Comparison of ENCODE assay signal across 22 cellular contexts in the genomic region with DNA sequence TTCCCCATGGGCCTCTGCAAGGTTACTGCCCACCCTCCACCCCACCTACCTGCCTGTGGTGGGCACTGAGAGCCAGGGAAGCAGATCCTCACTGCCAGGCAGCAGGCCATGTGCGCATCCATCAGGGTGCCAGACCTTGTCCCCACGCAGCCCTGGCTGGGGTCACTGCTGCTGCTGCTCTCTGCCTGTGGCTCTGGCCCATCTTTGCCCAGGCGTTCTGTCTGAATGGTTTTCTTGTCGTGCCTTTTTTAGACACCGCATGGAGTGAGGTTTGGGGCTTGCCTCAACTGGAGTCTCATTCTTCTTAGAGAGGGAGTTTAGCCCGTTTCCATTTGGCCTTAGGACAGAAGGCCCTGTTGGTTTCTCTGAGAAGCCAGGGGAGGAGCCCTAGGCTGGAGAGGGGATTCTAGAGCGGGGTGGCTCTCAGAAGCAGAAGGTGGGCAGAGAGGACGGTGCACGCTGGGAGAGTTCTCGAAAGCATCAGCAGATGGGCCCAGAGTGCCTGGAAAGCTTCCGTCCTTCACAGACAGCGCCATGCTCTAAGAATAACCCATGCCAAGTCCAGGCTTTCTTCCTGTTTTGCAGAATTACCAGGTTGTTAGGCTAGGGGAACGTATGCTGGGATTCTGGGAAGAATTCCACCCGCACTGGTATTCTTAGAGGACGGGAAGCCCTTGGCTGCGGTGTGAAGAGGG. TPM values are rescaled to one million over a fixed set of nuclear protein-coding genes. Genes with fewer than 3 reads are reported as not detected.
DNase-seq lines count a peak whose midpoint lies in the region; ATAC-seq, FAIRE-seq and TF ChIP-seq lines count a peak whose summit lies in the region.
"Had no signal": no experiment of that assay in that cellular context is flagged by ENCODE, and none has a peak within 500 bp of the region (broad histone marks: within the 10 kb centered on the region; RNA-seq: fewer than 3 reads in every experiment).

No MANE protein-coding gene starts in this region.

- peaks cover 11% of the 10 kb centered on the region for H3K4me1 Mint-ChIP-seq in activated naive CD8-positive, alpha-beta T cell treated with anti-CD3 and anti-CD28 coated beads, Interleukin-2, amount 50 U/mL, for 24 hours
- peaks cover 5% of the 10 kb centered on the region for H3K4me1 Mint-ChIP-seq in activated naive CD8-positive, alpha-beta T cell treated with anti-CD3 and anti-CD28 coated beads for 36 hours

- peak overlapping the region; percentile 40 for H3K27ac Mint-ChIP-seq in activated naive CD8-positive, alpha-beta T cell treated with anti-CD3 and anti-CD28 coated beads, Interleukin-2, amount 50 U/mL, for 24 hours
- no peak overlapping the region for H3K27ac Mint-ChIP-seq in activated naive CD8-positive, alpha-beta T cell treated with anti-CD3 and anti-CD28 coated beads for 36 hours
- H3K27ac Mint-ChIP-seq: activated CD4-positive, alpha-beta T cell treated with anti-CD3 and anti-CD28 coated beads for 36 hours; activated T-cell treated with anti-CD3 and anti-CD28 coated beads, Interleukin-2, amount 50 U/mL, for 24 hours had no signal

- H3K4me3 Mint-ChIP-seq in activated naive CD8-positive, alpha-beta T cell treated with anti-CD3 and anti-CD28 coated beads, Interleukin-2, amount 50 U/mL, for 24 hours, result no peak overlapping the region
- H3K4me3 Mint-ChIP-seq in activated naive CD8-positive, alpha-beta T cell treated with anti-CD3 and anti-CD28 coated beads for 36 hours, result no peak overlapping the region
- H3K4me3 Mint-ChIP-seq: activated CD4-positive, alpha-beta T cell treated with anti-CD3 and anti-CD28 coated beads for 36 hours; activated T-cell treated with anti-CD3 and anti-CD28 coated beads, Interleukin-2, amount 50 U/mL, for 24 hours; central memory CD8-positive, alpha-beta T cell; naive thymus-derived CD8-positive, alpha-beta T cell; stimulated activated naive CD8-positive, alpha-beta T cell treated with anti-CD3 and anti-CD28 coated beads, Interleukin-15, amount 100 ng/mL, for 72 hours had no signal

- FAIRE-seq in urothelium cell line (lab: Jason Lieb, UNC), result peak; percentile 9
- FAIRE-seq: GM18507, pancreas had no signal

- H3K9me3 Mint-ChIP-seq in activated naive CD8-positive, alpha-beta T cell treated with anti-CD3 and anti-CD28 coated beads, Interleukin-2, amount 50 U/mL, for 24 hours, result no peaks in the 10 kb centered on the region
- no peaks in the 10 kb centered on the region for H3K9me3 Mint-ChIP-seq in activated naive CD8-positive, alpha-beta T cell treated with anti-CD3 and anti-CD28 coated beads for 36 hours
- H3K9me3 Mint-ChIP-seq: activated T-cell treated with anti-CD3 and anti-CD28 coated beads, Interleukin-2, amount 50 U/mL, for 24 hours; central memory CD8-positive, alpha-beta T cell; naive thymus-derived CD8-positive, alpha-beta T cell; stimulated activated naive CD8-positive, alpha-beta T cell treated with anti-CD3 and anti-CD28 coated beads, Interleukin-15, amount 100 ng/mL, for 72 hours had no signal

- no peak for ATAC-seq in activated naive CD8-positive, alpha-beta T cell treated with anti-CD3 and anti-CD28 coated beads, Interleukin-2, amount 50 U/mL, for 24 hours
- no peak for ATAC-seq in HG03196 (IDR thresholded peaks at IDR 0.05; ENCODE audit: unreplicated experiment)
- ATAC-seq: activated CD4-positive, alpha-beta T cell treated with anti-CD3 and anti-CD28 coated beads for 36 hours; naive thymus-derived CD8-positive, alpha-beta T cell; pancreas; stimulated activated naive CD8-positive, alpha-beta T cell treated with anti-CD3 and anti-CD28 coated beads, Interleukin-15, amount 100 ng/mL, for 72 hours had no signal

- H3K27me3 Mint-ChIP-seq in activated naive CD8-positive, alpha-beta T cell treated with anti-CD3 and anti-CD28 coated beads, Interleukin-2, amount 50 U/mL, for 24 hours, result no peaks in the 10 kb centered on the region
- no peaks in the 10 kb centered on the region for H3K27me3 Mint-ChIP-seq in activated naive CD8-positive, alpha-beta T cell treated with anti-CD3 and anti-CD28 coated beads for 36 hours
- H3K27me3 Mint-ChIP-seq: activated CD4-positive, alpha-beta T cell treated with anti-CD3 and anti-CD28 coated beads for 36 hours; activated T-cell treated with anti-CD3 and anti-CD28 coated beads, Interleukin-2, amount 50 U/mL, for 24 hours; central memory CD8-positive, alpha-beta T cell; naive thymus-derived CD8-positive, alpha-beta T cell; stimulated activated naive CD8-positive, alpha-beta T cell treated with anti-CD3 and anti-CD28 coated beads, Interleukin-15, amount 100 ng/mL, for 72 hours had no signal

- no peaks in the 10 kb centered on the region for H3K36me3 Mint-ChIP-seq in activated naive CD8-positive, alpha-beta T cell treated with anti-CD3 and anti-CD28 coated beads, Interleukin-2, amount 50 U/mL, for 24 hours (ENCODE audit: low read depth)
- H3K36me3 Mint-ChIP-seq in activated naive CD8-positive, alpha-beta T cell treated with anti-CD3 and anti-CD28 coated beads for 36 hours, result no peaks in the 10 kb centered on the region
- H3K36me3 Mint-ChIP-seq: naive thymus-derived CD8-positive, alpha-beta T cell had no signal

- no peak for DNase-seq in activated naive CD8-positive, alpha-beta T cell treated with anti-CD3 and anti-CD28 coated beads, Interleukin-2, amount 50 U/mL, for 24 hours
- DNase-seq in activated naive CD8-positive, alpha-beta T cell treated with anti-CD3 and anti-CD28 coated beads for 36 hours, result no peak
- DNase-seq in erythroblast (lab: John Stamatoyannopoulos, UW) (no peak), middle frontal gyrus (ENCODE audit: extremely low spot score, low spot score) (peak; percentile 58), urothelium cell line (ENCODE audit: low spot score) (no peak), GDM1 (lab: John Stamatoyannopoulos, UW) (no peak), activated gamma-delta T cell treated with Interleukin-2 at 50 U/mL for 16 hours (no peak)
- DNase-seq: 8988T; activated CD4-positive, alpha-beta T cell treated with anti-CD3 and anti-CD28 coated beads for 36 hours; activated T-cell treated with anti-CD3 and anti-CD28 coated beads, Interleukin-2, amount 50 U/mL, for 24 hours; DMS53; GF-D8; MM.1S; NCI-H1436; stimulated activated naive CD8-positive, alpha-beta T cell treated with anti-CD3 and anti-CD28 coated beads, Interleukin-15, amount 100 ng/mL, for 72 hours; T-helper 2 cell; transverse colon had no signal

- TF ChIP-seq POLR2A in erythroblast (IDR thresholded peaks at IDR 0.05; ENCODE audit: low read length), result peak; percentile 31

RNA-seq across cellular contexts. Expression of a gene that starts 8.1 kb away (rescaled TPM):
- 10 to 100 TPM; 16.5 to 21.5 TPM for total RNA-seq in activated naive CD8-positive, alpha-beta T cell treated with anti-CD3 and anti-CD28 coated beads for 36 hours

RNA-seq across cellular contexts. Expression of a gene that starts 12.4 kb away (rescaled TPM):
- 1 to 10 TPM; 1.1 to 1.6 TPM for total RNA-seq in activated naive CD8-positive, alpha-beta T cell treated with anti-CD3 and anti-CD28 coated beads for 36 hours

RNA-seq across cellular contexts. Expression of a gene that starts 51.0 kb away (rescaled TPM):
- 10 to 100 TPM; 42.6 to 47.0 TPM for total RNA-seq in activated naive CD8-positive, alpha-beta T cell treated with anti-CD3 and anti-CD28 coated beads for 36 hours
